Comparison of ENCODE assay signal across 35 cellular contexts in the genomic region with DNA sequence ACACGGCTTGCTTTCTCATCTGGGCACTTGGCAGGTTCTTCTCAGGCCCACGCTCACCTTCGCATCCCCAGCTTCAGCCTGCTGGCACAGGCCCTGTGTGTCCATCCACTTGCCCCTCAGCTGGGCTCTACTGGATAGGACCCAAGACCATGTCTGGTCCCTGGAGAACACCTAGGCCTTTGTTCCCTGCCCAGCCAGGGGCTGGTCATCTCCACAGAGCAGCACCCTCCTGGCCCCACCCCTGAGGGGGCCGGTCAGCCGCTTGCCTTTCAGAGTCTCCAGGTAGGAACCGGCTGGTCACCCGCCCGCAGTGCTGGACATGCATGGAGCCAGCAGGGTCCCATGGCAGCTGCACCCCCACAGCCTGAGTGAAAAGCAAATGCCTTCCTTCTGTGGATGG.
"Had no signal": no experiment of that assay in that cellular context is flagged by ENCODE, and none has a peak within 500 bp of the region (broad histone marks: within the 10 kb centered on the region; RNA-seq: fewer than 3 reads in every experiment).

No MANE protein-coding gene starts in this region.

- ATAC-seq: activated CD4-positive, CD25-positive, alpha-beta regulatory T cell treated with anti-CD3 and anti-CD28 coated beads, Interleukin-2, amount 50 U/mL, for 24 hours; activated CD8-positive, alpha-beta memory T cell treated with anti-CD3 and anti-CD28 coated beads, Interleukin-2, amount 10 ng/mL, durations not matched to agents 7 days and 5 days; activated CD8-positive, alpha-beta T cell treated with anti-CD3 and anti-CD28 coated beads for 36 hours; activated naive CD4-positive, alpha-beta T cell treated with anti-CD3 and anti-CD28 coated beads, Interleukin-2, amount 50 U/mL, for 72 hours; T-helper 17 cell had no signal

- H3K27me3 Mint-ChIP-seq: activated B cell treated with CpG ODN at 0.5 μM for 24 hours; activated CD8-positive, alpha-beta memory T cell treated with anti-CD3 and anti-CD28 coated beads, Interleukin-2, amount 10 ng/mL, durations not matched to agents 7 days and 5 days; activated CD8-positive, alpha-beta T cell treated with anti-CD3 and anti-CD28 coated beads for 36 hours; activated naive CD8-positive, alpha-beta T cell treated with anti-CD3 and anti-CD28 coated beads, Interleukin-2, amount 10 ng/mL, durations not matched to agents 7 days and 5 days; dendritic cell treated with granulocyte-macrophage colony-stimulating factor and Interleukin-4, amounts not matched to agents 40 ng/mL and 50 ng/mL, for 4 days had no signal

- DNase-seq: activated B cell treated with CpG ODN at 0.5 μM for 24 hours; activated CD4-positive, alpha-beta T cell treated with anti-CD3 and anti-CD28 coated beads for 48 hours; activated CD4-positive, alpha-beta T cell treated with anti-CD3 and anti-CD28 coated beads, Interleukin-2, amount 50 U/mL, for 1 hour; activated CD4-positive, alpha-beta T cell treated with anti-CD3 and anti-CD28 coated beads, Interleukin-2, amount 50 U/mL, for 48 hours; activated CD8-positive, alpha-beta memory T cell treated with anti-CD3 and anti-CD28 coated beads, Interleukin-2, amount 10 ng/mL, durations not matched to agents 7 days and 5 days; activated CD8-positive, alpha-beta memory T cell treated with anti-CD3 and anti-CD28 coated beads, Interleukin-2, amount 50 U/mL, for 4 hours; activated CD8-positive, alpha-beta T cell treated with anti-CD3 and anti-CD28 coated beads for 36 hours; activated effector memory CD4-positive, alpha-beta T cell treated with anti-CD3 and anti-CD28 coated beads, Interleukin-2, amount 50 U/mL, for 16 hours; activated naive CD4-positive, alpha-beta T cell treated with anti-CD3 and anti-CD28 coated beads for 36 hours; activated naive CD8-positive, alpha-beta T cell treated with anti-CD3 and anti-CD28 coated beads, Interleukin-2, amount 10 ng/mL, durations not matched to agents 7 days and 5 days; activated T-cell treated with anti-CD3 and anti-CD28 coated beads, Interleukin-2, amount 50 U/mL, for 1 hour; activated T-cell treated with anti-CD3 and anti-CD28 coated beads, Interleukin-2, amount 50 U/mL, for 48 hours; central memory CD4-positive, alpha-beta T cell; cerebellar nuclear complex; esophagus squamous epithelium; T-helper 1 cell; T-helper 17 cell; T1000; WERI-Rb-1 had no signal

- H3K4me3 ChIP-seq: ascending aorta, breast epithelium, cardiac muscle cell, coronary artery, dorsolateral prefrontal cortex, esophagus squamous epithelium had no signal

- H3K27ac Mint-ChIP-seq: activated B cell treated with CpG ODN at 0.5 μM for 24 hours; activated CD8-positive, alpha-beta memory T cell treated with anti-CD3 and anti-CD28 coated beads, Interleukin-2, amount 10 ng/mL, durations not matched to agents 7 days and 5 days; activated CD8-positive, alpha-beta T cell treated with anti-CD3 and anti-CD28 coated beads for 36 hours; activated naive CD4-positive, alpha-beta T cell treated with anti-CD3 and anti-CD28 coated beads for 36 hours; activated naive CD4-positive, alpha-beta T cell treated with anti-CD3 and anti-CD28 coated beads, Interleukin-2, amount 50 U/mL, for 72 hours; activated naive CD8-positive, alpha-beta T cell treated with anti-CD3 and anti-CD28 coated beads, Interleukin-2, amount 10 ng/mL, durations not matched to agents 7 days and 5 days; activated T-helper 1 cell treated with anti-CD3 and anti-CD28 coated beads, Interleukin-12 subunit alpha, Interleukin-12 subunit beta, Interleukin-2, Interleukin-4 antibody, amounts not matched to agents 30 ng/mL and 10 ng/mL and 1 ng/mL, durations not matched to agents 14 hours and 24 hours and 36 hours; activated T-helper 2 cell treated with anti-CD3 and anti-CD28 coated beads, Interferon-gamma antibody, Interleukin-2, Interleukin-4, amounts not matched to agents 10 μg/mL and 5 μg/mL and 100 μg/mL, durations not matched to agents 14 hours and 24 hours and 36 hours; dendritic cell treated with granulocyte-macrophage colony-stimulating factor and Interleukin-4, amounts not matched to agents 40 ng/mL and 50 ng/mL, for 4 days; T-helper 17 cell; T-helper 2 cell treated with Interferon-gamma antibody and Interleukin-4, amounts not matched to agents 5 μg/mL and 100 μg/mL, for 36 hours had no signal

- H3K36me3 Mint-ChIP-seq: activated CD8-positive, alpha-beta memory T cell treated with anti-CD3 and anti-CD28 coated beads, Interleukin-2, amount 10 ng/mL, durations not matched to agents 7 days and 5 days; activated naive CD4-positive, alpha-beta T cell treated with anti-CD3 and anti-CD28 coated beads, Interleukin-2, amount 50 U/mL, for 72 hours; activated naive CD8-positive, alpha-beta T cell treated with anti-CD3 and anti-CD28 coated beads, Interleukin-2, amount 10 ng/mL, durations not matched to agents 7 days and 5 days; brain had no signal

- H3K36me3 ChIP-seq: ascending aorta, breast epithelium, cardiac muscle cell, esophagus squamous epithelium, WERI-Rb-1 had no signal

- H3K27ac ChIP-seq: ascending aorta, breast epithelium, cardiac muscle cell, coronary artery, epithelial cell of prostate, esophagus squamous epithelium, WERI-Rb-1 had no signal

- H3K9me3 Mint-ChIP-seq: activated B cell treated with CpG ODN at 0.5 μM for 24 hours; activated CD8-positive, alpha-beta T cell treated with anti-CD3 and anti-CD28 coated beads for 36 hours; activated naive CD4-positive, alpha-beta T cell treated with anti-CD3 and anti-CD28 coated beads for 36 hours; activated naive CD4-positive, alpha-beta T cell treated with anti-CD3 and anti-CD28 coated beads, Interleukin-2, amount 50 U/mL, for 72 hours; activated naive CD8-positive, alpha-beta T cell treated with anti-CD3 and anti-CD28 coated beads, Interleukin-2, amount 10 ng/mL, durations not matched to agents 7 days and 5 days; activated T-helper 1 cell treated with anti-CD3 and anti-CD28 coated beads, Interleukin-12 subunit alpha, Interleukin-12 subunit beta, Interleukin-2, Interleukin-4 antibody, amounts not matched to agents 30 ng/mL and 10 ng/mL and 1 ng/mL, durations not matched to agents 14 hours and 24 hours and 36 hours; activated T-helper 2 cell treated with anti-CD3 and anti-CD28 coated beads, Interferon-gamma antibody, Interleukin-2, Interleukin-4, amounts not matched to agents 10 μg/mL and 5 μg/mL and 100 μg/mL, durations not matched to agents 14 hours and 24 hours and 36 hours; brain; dendritic cell treated with granulocyte-macrophage colony-stimulating factor and Interleukin-4, amounts not matched to agents 40 ng/mL and 50 ng/mL, for 4 days; T-helper 2 cell treated with Interferon-gamma antibody and Interleukin-4, amounts not matched to agents 5 μg/mL and 100 μg/mL, for 36 hours had no signal

- FAIRE-seq: endometrium, endothelial cell of umbilical vein, frontal cortex had no signal

- H3K4me1 ChIP-seq: ascending aorta, breast epithelium, esophagus squamous epithelium had no signal

- H3K4me3 Mint-ChIP-seq: activated B cell treated with CpG ODN at 0.5 μM for 24 hours; activated CD8-positive, alpha-beta memory T cell treated with anti-CD3 and anti-CD28 coated beads, Interleukin-2, amount 10 ng/mL, durations not matched to agents 7 days and 5 days; activated CD8-positive, alpha-beta T cell treated with anti-CD3 and anti-CD28 coated beads for 36 hours; activated naive CD4-positive, alpha-beta T cell treated with anti-CD3 and anti-CD28 coated beads for 36 hours; activated naive CD8-positive, alpha-beta T cell treated with anti-CD3 and anti-CD28 coated beads, Interleukin-2, amount 10 ng/mL, durations not matched to agents 7 days and 5 days; activated T-helper 1 cell treated with anti-CD3 and anti-CD28 coated beads, Interleukin-12 subunit alpha, Interleukin-12 subunit beta, Interleukin-2, Interleukin-4 antibody, amounts not matched to agents 30 ng/mL and 10 ng/mL and 1 ng/mL, durations not matched to agents 14 hours and 24 hours and 36 hours; brain; dendritic cell treated with granulocyte-macrophage colony-stimulating factor and Interleukin-4, amounts not matched to agents 40 ng/mL and 50 ng/mL, for 4 days; T-helper 17 cell; T-helper 2 cell treated with Interferon-gamma antibody and Interleukin-4, amounts not matched to agents 5 μg/mL and 100 μg/mL, for 36 hours had no signal

- H3K27me3 ChIP-seq: ascending aorta, cardiac muscle cell, dorsolateral prefrontal cortex had no signal

- H3K4me1 Mint-ChIP-seq: activated B cell treated with CpG ODN at 0.5 μM for 24 hours; activated CD8-positive, alpha-beta memory T cell treated with anti-CD3 and anti-CD28 coated beads, Interleukin-2, amount 10 ng/mL, durations not matched to agents 7 days and 5 days; activated naive CD8-positive, alpha-beta T cell treated with anti-CD3 and anti-CD28 coated beads, Interleukin-2, amount 10 ng/mL, durations not matched to agents 7 days and 5 days had no signal

- H3K9me3 ChIP-seq: ascending aorta, breast epithelium, esophagus squamous epithelium had no signal
